In genomic region chr1:245984390-245985155, GRCh38 we compare ENCODE assay signal across 1 cellular context.
TF ChIP-seq lines count a peak whose summit lies in the region.

No MANE protein-coding gene starts in this region.

TF ChIP-seq in GM12878, 131 proteins besides CTCF, POLR2A, EP300 and RAD21 (continued from another document):
- TF ChIP-seq ZBTB33 (IDR thresholded peaks at IDR 0.05) (no peak), TCF12 (IDR thresholded peaks at IDR 0.05; ENCODE audit: low read depth, low read length) (no peak), DPF2 (IDR thresholded peaks at IDR 0.05) (peak; percentile 61; the same call in 1 of the 2 replicates), RCOR1 (conservative IDR thresholded peaks at IDR 0.05; ENCODE audit: low read depth, low read length) (no peak), NFIC (IDR thresholded peaks at IDR 0.05; ENCODE audit: low read depth, low read length) (peak; percentile 35; the same call in 1 of the 2 replicates), BHLHE40 (IDR thresholded peaks at IDR 0.05; ENCODE audit: borderline replicate concordance in 1 of 2, low read depth in 2 of 2, low read length in 1 of 2) (peak in 1 of 2 experiments; percentile 8; a peak in 1 of 4 replicates), WRNIP1 (IDR thresholded peaks at IDR 0.05; ENCODE audit: borderline replicate concordance, low read depth, low read length) (no peak), FOXK2 (IDR thresholded peaks at IDR 0.05) (no peak), SIX5 (IDR thresholded peaks at IDR 0.05; ENCODE audit: low read depth, low read length, severe bottlenecking) (no peak), CBX3 (IDR thresholded peaks at IDR 0.05; ENCODE audit: borderline replicate concordance, low read depth) (no peak)
TF ChIP-seq in GM12878: peak in this region for 12.
